8 cellular contexts compared by ENCODE assay signal in the genomic region with DNA sequence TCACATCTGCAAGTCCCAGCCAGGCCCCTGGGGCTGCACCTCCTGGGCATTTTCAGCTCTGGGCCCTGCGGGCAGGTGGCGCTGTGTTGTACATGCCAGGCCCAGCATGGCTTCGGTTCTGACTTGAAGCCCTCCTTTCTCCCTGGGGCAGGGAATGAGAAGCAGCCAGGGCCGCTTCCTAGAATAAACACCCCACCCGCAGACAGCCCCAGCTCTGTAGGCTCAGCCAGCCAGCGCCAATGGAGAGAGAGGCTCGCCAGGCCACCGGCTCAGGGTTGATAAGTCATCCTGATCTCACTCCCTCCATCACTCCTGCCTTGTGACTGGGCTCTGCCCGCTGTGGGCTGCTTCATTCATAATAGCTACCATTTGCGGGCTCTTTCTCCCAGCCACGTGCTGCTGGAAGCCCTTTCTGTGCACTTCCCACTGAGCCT. TPM values are rescaled to one million over a fixed set of nuclear protein-coding genes. Genes with fewer than 3 reads are reported as not detected.
A peak's percentile ranks its signal among the peaks of the same experiment; 100 is the strongest.
DNase-seq lines count a peak whose midpoint lies in the region; ATAC-seq and TF ChIP-seq lines count a peak whose summit lies in the region.

No MANE protein-coding gene starts in this region.

- no peak overlapping the region for H3K4me3 ChIP-seq in body of pancreas

- peaks cover 0 to 11% (median 3%) of the 10 kb centered on the region in 7 donors for H3K9me3 Mint-ChIP-seq in CD14-positive monocyte

- H3K4me1 ChIP-seq in body of pancreas: peaks cover 49% of the 10 kb centered on the region

- no peak overlapping the region for H3K4me3 Mint-ChIP-seq in CD14-positive monocyte

- no peaks in the 10 kb centered on the region for H3K27me3 ChIP-seq in body of pancreas

- peaks cover 32% of the 10 kb centered on the region for H3K4me1 Mint-ChIP-seq in CD14-positive monocyte

- intact Hi-C loops in CD14-positive monocyte (cut with micrococcal nuclease) (loop anchor here (5.0 kb wide), 2 partner anchors 38 to 58 kb away; a partner anchor contains a TSS), body of pancreas (cut with DNase I) (no loop called here)

- no peak overlapping the region for H3K27ac Mint-ChIP-seq in CD14-positive monocyte

- H3K36me3 ChIP-seq in body of pancreas (replicated peaks in 1 of 2; ENCODE audit: insufficient read depth in 1 of 2, low read depth in 2 of 2): no peaks in the 10 kb centered on the region

- TF ChIP-seq CTCF in CD14-positive monocyte (IDR thresholded peaks at IDR 0.05): peak; percentile 78
- peak; percentile 48 to 76 (median 70) for TF ChIP-seq CTCF in body of pancreas (IDR thresholded peaks at IDR 0.05)

- peak overlapping the region; percentile 23 to 86 (median 53) for H3K27ac ChIP-seq in body of pancreas

- no peaks in the 10 kb centered on the region for H3K9me3 ChIP-seq in body of pancreas

- WGBS in body of pancreas, 2 donors: 24 to 29% methylated on average over 7 to 9 of the region's 11 CpGs

- peaks cover 29 to 42% (median 29%) of the 10 kb centered on the region in 3 donors for H3K27me3 Mint-ChIP-seq in CD14-positive monocyte (ENCODE audit: low read depth in 3 of 3)

- no peak for DNase-seq in CD14-positive monocyte (ENCODE audit: low spot score)
- peak; percentile 69 for DNase-seq in HT1080 (ENCODE audit: low read depth)
- peak; percentile 24 to 56 (median 41) for DNase-seq in T-helper 2 cell
- peak; percentile 72 to 79 (median 76) for DNase-seq in body of pancreas
- DNase-seq in islet precursor cell: peak; percentile 93
- peak; percentile 19 for DNase-seq in stimulated activated CD8-positive, alpha-beta memory T cell treated with anti-CD3 and anti-CD28 coated beads, Interleukin-7, amount 100 ng/mL, for 24 hours (ENCODE audit: low read depth)

- H3K36me3 Mint-ChIP-seq in CD14-positive monocyte: peaks cover 13 to 16% of the 10 kb centered on the region in 2 donors

- ATAC-seq in body of pancreas (peak; percentile 14), GM19452 (IDR thresholded peaks at IDR 0.05; ENCODE audit: unreplicated experiment) (no peak), HG02623 (IDR thresholded peaks at IDR 0.05; ENCODE audit: unreplicated experiment) (no peak)

- TF ChIP-seq POLR2A in body of pancreas (IDR thresholded peaks at IDR 0.05): no peak

RNA-seq across cellular contexts. Expression of a gene that starts 6.0 kb away (rescaled TPM):
- polyA plus RNA-seq in CD14-positive monocyte: not detected
- total RNA-seq in HT1080 (2014; rRNA removed; shearing (Covaris generic)): 0.84 and 2.8 TPM in 2 replicates
- polyA plus RNA-seq in HT1080 (2015; cell fraction: cytosol; rRNA removed): 8.6 and 9.5 TPM in 2 replicates
- 6.5 and 7.0 TPM in 2 replicates for polyA plus RNA-seq in HT1080 (2015; cell fraction: nucleus; rRNA removed)
- total RNA-seq in body of pancreas: 1 to 10 TPM; 6.0 to 6.3 TPM

RNA-seq across cellular contexts. Expression of a gene that starts 37.0 kb away (rescaled TPM):
- polyA plus RNA-seq in CD14-positive monocyte: under 1 TPM; 0.16 to 0.71 TPM
- 25.3 and 35.3 TPM in 2 replicates for total RNA-seq in HT1080 (2014; rRNA removed; shearing (Covaris generic))
- 20.2 and 22.7 TPM in 2 replicates for polyA plus RNA-seq in HT1080 (2015; cell fraction: cytosol; rRNA removed)
- 25.4 and 27.0 TPM in 2 replicates for polyA plus RNA-seq in HT1080 (2015; cell fraction: nucleus; rRNA removed)
- total RNA-seq in body of pancreas: 10 to 100 TPM in 1 of 2 donors, 1 to 10 TPM in 1; 8.3 to 18.8 TPM

RNA-seq across cellular contexts. Expression of a gene that starts 41.3 kb away (rescaled TPM):
- polyA plus RNA-seq in CD14-positive monocyte: 10 to 100 TPM; 34.3 to 37.6 TPM
- 77.8 and 107 TPM in 2 replicates for total RNA-seq in HT1080 (2014; rRNA removed; shearing (Covaris generic))
- 57.7 and 71.4 TPM in 2 replicates for polyA plus RNA-seq in HT1080 (2015; cell fraction: cytosol; rRNA removed)
- 21.2 and 31.8 TPM in 2 replicates for polyA plus RNA-seq in HT1080 (2015; cell fraction: nucleus; rRNA removed)
- 10 to 100 TPM; 25.9 to 27.7 TPM for total RNA-seq in body of pancreas
